Comparison of ENCODE assay signal across 1 cellular context in the genomic region with DNA sequence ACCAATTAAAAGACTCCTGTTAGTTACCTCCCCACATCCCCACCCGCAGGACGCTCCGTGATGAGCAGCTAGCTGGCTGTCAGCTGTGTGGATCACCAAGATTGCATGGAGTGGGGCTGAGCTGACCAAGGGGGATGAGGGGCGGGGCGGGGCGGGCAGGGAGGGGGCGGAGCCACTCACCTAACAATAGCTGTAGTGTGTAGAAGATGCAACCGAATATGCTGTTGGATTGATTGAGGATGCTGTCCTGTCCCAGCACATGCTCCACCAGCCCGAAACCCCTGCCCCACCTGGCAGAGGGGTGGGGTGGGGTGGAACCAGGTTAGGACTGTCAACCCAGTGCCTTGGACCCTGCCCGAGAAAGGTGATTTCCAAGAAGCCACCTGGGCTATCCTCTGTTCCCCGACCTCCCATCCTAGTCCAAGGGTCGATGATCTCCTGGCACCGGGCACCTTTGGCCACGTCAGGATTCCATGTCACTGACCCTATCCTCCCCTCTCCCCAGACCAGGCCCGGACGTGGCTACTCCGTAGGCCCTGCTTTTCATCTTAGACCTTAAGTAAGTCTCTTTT.
A peak's percentile ranks its signal among the peaks of the same experiment; 100 is the strongest.
TF ChIP-seq lines count a peak whose summit lies in the region.

No MANE protein-coding gene starts in this region.

TF ChIP-seq in HepG2, 621 proteins besides CTCF, POLR2A, EP300 and RAD21 (continues in another document):
- TF ChIP-seq ZNF567 (CRISPR knock-in tag; IDR thresholded peaks at IDR 0.05; ENCODE audit: borderline replicate concordance) (no peak), KLF16 (CRISPR knock-in tag; IDR thresholded peaks at IDR 0.05) (peak in 1 of 2 experiments; percentile 40; a peak in 2 of 4 replicates), ATAD3A (CRISPR knock-in tag; IDR thresholded peaks at IDR 0.05) (no peak), ZNF678 (CRISPR knock-in tag; IDR thresholded peaks at IDR 0.05) (no peak), NFIC (IDR thresholded peaks at IDR 0.05; ENCODE audit: low read length) (no peak), ZNF704 (CRISPR knock-in tag; IDR thresholded peaks at IDR 0.05; ENCODE audit: borderline replicate concordance) (no peak), EZH2 (conservative IDR thresholded peaks at IDR 0.05; ENCODE audit: low read depth, low read length) (no peak), ARID3A (IDR thresholded peaks at IDR 0.05; ENCODE audit: low read depth, low read length) (no peak), ZNF740 (CRISPR knock-in tag; IDR thresholded peaks at IDR 0.05) (no peak), SMAD3 (CRISPR knock-in tag; IDR thresholded peaks at IDR 0.05) (0 out of 2 replicates have a peak, but pooled peaks have one; percentile 51), DMTF1 (CRISPR knock-in tag; IDR thresholded peaks at IDR 0.05) (no peak), ZNF607 (CRISPR knock-in tag; IDR thresholded peaks at IDR 0.05; ENCODE audit: borderline replicate concordance) (no peak), HNF4G (IDR thresholded peaks at IDR 0.05; ENCODE audit: borderline replicate concordance, low read depth, low read length) (peak; percentile 61), HNF4G (CRISPR knock-in tag; IDR thresholded peaks at IDR 0.05; ENCODE audit: borderline replicate concordance, low read depth) (0 out of 2 replicates have a peak, but pooled peaks have one; percentile 24), KMT2A (CRISPR knock-in tag; IDR thresholded peaks at IDR 0.05) (peak; percentile 37; the same call in 1 of the 2 replicates), NFKBIZ (CRISPR knock-in tag; IDR thresholded peaks at IDR 0.05) (no peak), ZNF331 (CRISPR knock-in tag; IDR thresholded peaks at IDR 0.05) (0 out of 2 replicates have a peak, but pooled peaks have one; percentile 21), MXI1 (IDR thresholded peaks at IDR 0.05; ENCODE audit: borderline replicate concordance, low read depth, low read length) (0 out of 3 replicates have a peak, but pooled peaks have one; percentile 16), BCL6 (CRISPR knock-in tag; IDR thresholded peaks at IDR 0.05) (peak; percentile 45; the same call in 1 of the 2 replicates), CBX5 (CRISPR knock-in tag; IDR thresholded peaks at IDR 0.05; ENCODE audit: borderline replicate concordance) (peak; percentile 28; the same call in 1 of the 2 replicates), ZNF891 (CRISPR knock-in tag; IDR thresholded peaks at IDR 0.05) (no peak), MIER3 (CRISPR knock-in tag; IDR thresholded peaks at IDR 0.05; ENCODE audit: borderline replicate concordance) (0 out of 2 replicates have a peak, but pooled peaks have one; percentile 55), ZNF713 (CRISPR knock-in tag; IDR thresholded peaks at IDR 0.05) (no peak), FOXA3 (CRISPR knock-in tag; IDR thresholded peaks at IDR 0.05) (peak; percentile 25; the same call in 1 of the 2 replicates), RXRA (CRISPR knock-in tag; IDR thresholded peaks at IDR 0.05) (peak; percentile 19; the same call in 1 of the 2 replicates), FOXO1 (CRISPR knock-in tag; IDR thresholded peaks at IDR 0.05) (0 out of 2 replicates have a peak, but pooled peaks have one; percentile 26), ERF (CRISPR knock-in tag; IDR thresholded peaks at IDR 0.05) (0 out of 2 replicates have a peak, but pooled peaks have one; percentile 30), ZFX (CRISPR knock-in tag; IDR thresholded peaks at IDR 0.05; ENCODE audit: low read depth) (peak; percentile 12; the same call in 1 of the 2 replicates), SOX13 (IDR thresholded peaks at IDR 0.05) (no peak), SOX13 (CRISPR knock-in tag; conservative IDR thresholded peaks at IDR 0.05 in 1 of 2, IDR thresholded peaks at IDR 0.05 in 1 of 2) (0 out of 4 replicates have a peak, but pooled peaks of 1 of the 2 experiments have one; percentile 47), POGZ (CRISPR knock-in tag; IDR thresholded peaks at IDR 0.05) (no peak), MED1 (CRISPR knock-in tag; IDR thresholded peaks at IDR 0.05) (no peak), MYC (CRISPR knock-in tag; IDR thresholded peaks at IDR 0.05; ENCODE audit: borderline replicate concordance) (peak; percentile 64), THAP11 (CRISPR knock-in tag; IDR thresholded peaks at IDR 0.05) (peak; percentile 69; the same call in 1 of the 2 replicates), ARNT2 (CRISPR knock-in tag; IDR thresholded peaks at IDR 0.05; ENCODE audit: low read depth) (peak; percentile 32; the same call in 1 of the 2 replicates), ZBTB26 (CRISPR knock-in tag; IDR thresholded peaks at IDR 0.05; ENCODE audit: borderline replicate concordance) (0 out of 2 replicates have a peak, but pooled peaks have one; percentile 18), NR2F6 (IDR thresholded peaks at IDR 0.05) (no peak), NR2F6 (CRISPR knock-in tag; IDR thresholded peaks at IDR 0.05) (peak; percentile 44; the same call in 1 of the 2 replicates), SMC3 (IDR thresholded peaks at IDR 0.05; ENCODE audit: low read length) (no peak), ESRRA (CRISPR knock-in tag; IDR thresholded peaks at IDR 0.05; ENCODE audit: low read depth) (no peak), CHD4 (IDR thresholded peaks at IDR 0.05; ENCODE audit: borderline replicate concordance, low read length) (no peak), ISX (CRISPR knock-in tag; conservative IDR thresholded peaks at IDR 0.05) (no peak), ZGPAT (CRISPR knock-in tag; IDR thresholded peaks at IDR 0.05) (peak; percentile 65; the same call in 1 of the 2 replicates)
- TF ChIP-seq, protein P1, sequence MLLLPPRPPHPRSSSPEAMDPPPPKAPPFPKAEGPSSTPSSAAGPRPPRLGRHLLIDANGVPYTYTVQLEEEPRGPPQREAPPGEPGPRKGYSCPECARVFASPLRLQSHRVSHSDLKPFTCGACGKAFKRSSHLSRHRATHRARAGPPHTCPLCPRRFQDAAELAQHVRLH (CRISPR knock-in tag; IDR thresholded peaks at IDR 0.05; ENCODE audit: borderline replicate concordance, low read depth) = peak; percentile 3; the same call in 1 of the 2 replicates
- TF ChIP-seq, protein P2, sequence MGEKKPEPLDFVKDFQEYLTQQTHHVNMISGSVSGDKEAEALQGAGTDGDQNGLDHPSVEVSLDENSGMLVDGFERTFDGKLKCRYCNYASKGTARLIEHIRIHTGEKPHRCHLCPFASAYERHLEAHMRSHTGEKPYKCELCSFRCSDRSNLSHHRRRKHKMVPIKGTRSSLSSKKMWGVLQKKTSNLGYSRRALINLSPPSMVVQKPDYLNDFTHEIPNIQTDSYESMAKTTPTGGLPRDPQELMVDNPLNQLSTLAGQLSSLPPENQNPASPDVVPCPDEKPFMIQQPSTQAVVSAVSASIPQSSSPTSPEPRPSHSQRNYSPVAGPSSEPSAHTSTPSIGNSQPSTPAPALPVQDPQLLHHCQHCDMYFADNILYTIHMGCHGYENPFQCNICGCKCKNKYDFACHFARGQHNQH (CRISPR knock-in tag; IDR thresholded peaks at IDR 0.05) = peak; percentile 18; the same call in 1 of the 2 replicates
- TF ChIP-seq, protein P3, sequence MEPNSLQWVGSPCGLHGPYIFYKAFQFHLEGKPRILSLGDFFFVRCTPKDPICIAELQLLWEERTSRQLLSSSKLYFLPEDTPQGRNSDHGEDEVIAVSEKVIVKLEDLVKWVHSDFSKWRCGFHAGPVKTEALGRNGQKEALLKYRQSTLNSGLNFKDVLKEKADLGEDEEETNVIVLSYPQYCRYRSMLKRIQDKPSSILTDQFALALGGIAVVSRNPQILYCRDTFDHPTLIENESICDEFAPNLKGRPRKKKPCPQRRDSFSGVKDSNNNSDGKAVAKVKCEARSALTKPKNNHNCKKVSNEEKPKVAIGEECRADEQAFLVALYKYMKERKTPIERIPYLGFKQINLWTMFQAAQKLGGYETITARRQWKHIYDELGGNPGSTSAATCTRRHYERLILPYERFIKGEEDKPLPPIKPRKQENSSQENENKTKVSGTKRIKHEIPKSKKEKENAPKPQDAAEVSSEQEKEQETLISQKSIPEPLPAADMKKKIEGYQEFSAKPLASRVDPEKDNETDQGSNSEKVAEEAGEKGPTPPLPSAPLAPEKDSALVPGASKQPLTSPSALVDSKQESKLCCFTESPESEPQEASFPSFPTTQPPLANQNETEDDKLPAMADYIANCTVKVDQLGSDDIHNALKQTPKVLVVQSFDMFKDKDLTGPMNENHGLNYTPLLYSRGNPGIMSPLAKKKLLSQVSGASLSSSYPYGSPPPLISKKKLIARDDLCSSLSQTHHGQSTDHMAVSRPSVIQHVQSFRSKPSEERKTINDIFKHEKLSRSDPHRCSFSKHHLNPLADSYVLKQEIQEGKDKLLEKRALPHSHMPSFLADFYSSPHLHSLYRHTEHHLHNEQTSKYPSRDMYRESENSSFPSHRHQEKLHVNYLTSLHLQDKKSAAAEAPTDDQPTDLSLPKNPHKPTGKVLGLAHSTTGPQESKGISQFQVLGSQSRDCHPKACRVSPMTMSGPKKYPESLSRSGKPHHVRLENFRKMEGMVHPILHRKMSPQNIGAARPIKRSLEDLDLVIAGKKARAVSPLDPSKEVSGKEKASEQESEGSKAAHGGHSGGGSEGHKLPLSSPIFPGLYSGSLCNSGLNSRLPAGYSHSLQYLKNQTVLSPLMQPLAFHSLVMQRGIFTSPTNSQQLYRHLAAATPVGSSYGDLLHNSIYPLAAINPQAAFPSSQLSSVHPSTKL (CRISPR knock-in tag; IDR thresholded peaks at IDR 0.05) = peak; percentile 23; the same call in 1 of the 2 replicates
